Comparison of ENCODE assay signal across 28 cellular contexts in the genomic region with DNA sequence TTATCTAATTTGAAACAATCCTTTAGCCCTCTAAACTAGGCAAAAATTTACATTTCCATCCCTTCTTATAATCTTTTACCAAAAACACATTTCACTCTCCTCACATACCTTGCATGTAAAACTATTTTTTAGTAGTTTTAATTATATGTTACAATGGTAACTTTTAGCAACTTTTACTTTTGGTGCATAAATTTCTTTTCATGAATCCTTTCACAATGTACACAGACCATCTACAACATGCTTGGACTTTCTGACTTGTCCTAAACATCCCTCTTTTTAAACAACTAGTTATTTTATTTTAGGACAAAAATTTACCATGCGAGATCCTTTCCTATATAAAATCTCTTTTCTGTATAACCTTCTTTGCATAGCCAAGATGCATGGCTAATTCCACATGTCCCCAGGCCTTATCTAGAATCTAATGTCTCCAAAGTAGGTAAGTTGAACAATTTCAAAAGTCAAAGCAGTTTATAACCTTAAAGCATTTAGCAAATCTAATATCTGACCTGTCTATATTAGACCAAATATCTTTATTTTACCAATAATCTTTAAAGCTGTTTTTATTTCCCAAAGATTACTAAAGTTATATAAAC. TPM values are rescaled to one million over a fixed set of nuclear protein-coding genes. Genes with fewer than 3 reads are reported as not detected.
DNase-seq lines count a peak whose midpoint lies in the region; ATAC-seq, FAIRE-seq and TF ChIP-seq lines count a peak whose summit lies in the region.
"Had no signal": no experiment of that assay in that cellular context is flagged by ENCODE, and none has a peak within 500 bp of the region (broad histone marks: within the 10 kb centered on the region; RNA-seq: fewer than 3 reads in every experiment).

No MANE protein-coding gene starts in this region.

- BruUV-seq in OCI-LY7 (replicated peaks; lab: Mats Ljungman, UMichigan) = no TSS peak

- H3K27ac ChIP-seq in OCI-LY7 (ENCODE audit: low read depth, low read length, poor library complexity, severe bottlenecking) (no peak overlapping the region), RWPE1 (no peak overlapping the region)
- H3K27ac ChIP-seq: epithelial cell of prostate, heart left ventricle, stomach, transverse colon had no signal

- no peak for ATAC-seq in HG02759 (IDR thresholded peaks at IDR 0.05; ENCODE audit: unreplicated experiment)
- ATAC-seq: activated CD8-positive, alpha-beta T cell treated with anti-CD3 and anti-CD28 coated beads for 36 hours; activated naive CD8-positive, alpha-beta T cell treated with anti-CD3 and anti-CD28 coated beads, Interleukin-2, amount 50 U/mL, for 24 hours; GM12878; heart left ventricle; left cardiac atrium had no signal

- H2AFZ ChIP-seq in OCI-LY7 (ENCODE audit: low read length) = no peak overlapping the region

- H3K4me3 ChIP-seq in OCI-LY7 (ENCODE audit: low read depth, low read length, poor library complexity, severe bottlenecking) (no peak overlapping the region), HAP-1 (no peak overlapping the region)
- H3K4me3 ChIP-seq: GM12878, heart left ventricle, stomach, transverse colon had no signal

- CTCF ChIA-PET in OCI-LY7 (lab: Charles Lee; ENCODE audit: unreplicated experiment) = no interaction called here
- CTCF ChIA-PET in RWPE1 (lab: Yijun Ruan, JAX) = interaction anchor here (0.7 kb wide), 2 partner anchors 30 to 1528 kb away, joined by 3 read pairs; no protein-coding TSS in a partner anchor

- H3K4me2 ChIP-seq in OCI-LY7 (ENCODE audit: low read length) = no peak overlapping the region

- in situ Hi-C loops in HAP-1 (cut with MboI; ENCODE audit: low sequenced_read_pairs) = no loop called here

- no peaks in the 10 kb centered on the region for H3K4me1 ChIP-seq in OCI-LY7 (ENCODE audit: insufficient read depth, low read length, poor library complexity, severe bottlenecking)
- no peaks in the 10 kb centered on the region for H3K4me1 ChIP-seq in HAP-1
- H3K4me1 ChIP-seq: heart left ventricle, transverse colon had no signal

- POLR2A ChIA-PET in OCI-LY7 (lab: Charles Lee) (interaction anchor here (0.6 to 0.8 kb wide), 2 partner anchors 14 to 163 kb away, joined by 3 to 9 read pairs; partner anchors contain the start of gene KLF15), RWPE1 (lab: Yijun Ruan, JAX; ENCODE audit: low non-redundant PET) (no interaction called here)

- H3K79me2 ChIP-seq in OCI-LY7 (ENCODE audit: insufficient read depth, low read depth, low read length) = no peaks in the 10 kb centered on the region

- no peaks in the 10 kb centered on the region for H3K27me3 ChIP-seq in HAP-1 (ENCODE audit: low read depth)
- H3K27me3 ChIP-seq: heart left ventricle, stomach, transverse colon had no signal

- no peaks in the 10 kb centered on the region for H4K20me1 ChIP-seq in OCI-LY7 (ENCODE audit: insufficient read depth, low read length)

- no peaks in the 10 kb centered on the region for H3K9me2 ChIP-seq in OCI-LY7 (ENCODE audit: insufficient read depth, low read length)

- H3K9me3 ChIP-seq in OCI-LY7 (ENCODE audit: low read length) (peaks cover 19% of the 10 kb centered on the region), HAP-1 (peaks cover 22% of the 10 kb centered on the region)
- H3K9me3 ChIP-seq: transverse colon had no signal

- DNase-seq in NCI-H1105 treated with DMSO at 0.1 percent for 48 hours (lab: John Stamatoyannopoulos, UW) (peak; percentile 11), NCI-H1105 (lab: John Stamatoyannopoulos, UW) (no peak), ELR (ENCODE audit: low read depth) (peak; percentile 54), OCI-LY7 (ENCODE audit: low spot score) (peak; percentile 48), HAP-1 (ENCODE audit: low spot score in 2 of 2) (no peak), RWPE1 (ENCODE audit: low spot score) (no peak)
- DNase-seq: activated CD8-positive, alpha-beta T cell treated with anti-CD3 and anti-CD28 coated beads for 36 hours; activated gamma-delta T cell; activated naive CD8-positive, alpha-beta T cell treated with anti-CD3 and anti-CD28 coated beads, Interleukin-2, amount 50 U/mL, for 24 hours; DND-41; effector CD4-positive, alpha-beta T cell; H7; heart left ventricle; left cardiac atrium; mesenchymal stem cell; NCI-H1436 treated with DMSO at 0.1 percent for 48 hours; NCI-H2227 treated with DMSO at 0.1 percent for 48 hours; NCI-H774; SHP77 treated with DMSO at 0.1 percent for 48 hours; stomach; T1000; transverse colon had no signal

- TF ChIP-seq CTCF in OCI-LY7 (conservative IDR thresholded peaks at IDR 0.05; ENCODE audit: low read length) (no peak), RWPE1 (conservative IDR thresholded peaks at IDR 0.05; ENCODE audit: low read depth) (no peak)

- H3K36me3 ChIP-seq in OCI-LY7 (ENCODE audit: insufficient read depth, low read length) = no peaks in the 10 kb centered on the region
- no peaks in the 10 kb centered on the region for H3K36me3 ChIP-seq in HAP-1 (replicated peaks)
- H3K36me3 ChIP-seq: heart left ventricle, stomach, transverse colon had no signal

- peak; percentile 68 for FAIRE-seq in islet of Langerhans (lab: Jason Lieb, UNC)
- FAIRE-seq: GM12878 had no signal

- intact Hi-C loops in OCI-LY7 (cut with micrococcal nuclease; ENCODE audit: unreplicated experiment) = no loop called here

RNA-seq across cellular contexts. Expression of gene ALDH1L1, which starts 14.4 kb away (rescaled TPM):
- total RNA-seq in OCI-LY7 (2014; rRNA removed; shearing (Covaris generic)) = not detected in 2 replicates
- not detected in 2 replicates for total RNA-seq in OCI-LY7 (2022)
- total RNA-seq: activated CD8-positive, alpha-beta T cell treated with anti-CD3 and anti-CD28 coated beads for 36 hours; myocyte; pulmonary artery endothelial cell had no signal

Comparison
In these comparisons a context has a peak if more than half of its experiments do, and no peak if none do; other contexts are left out.
1. DNase-seq: peak in NCI-H1105 treated with DMSO at 0.1 percent for 48 hours (single experiment), ELR (single experiment) and OCI-LY7 (single experiment); none in NCI-H1105 (single experiment), HAP-1 (0 of 2) and RWPE1 (single experiment).